ENCODE assay signal across 8 cellular contexts in the genomic region with DNA sequence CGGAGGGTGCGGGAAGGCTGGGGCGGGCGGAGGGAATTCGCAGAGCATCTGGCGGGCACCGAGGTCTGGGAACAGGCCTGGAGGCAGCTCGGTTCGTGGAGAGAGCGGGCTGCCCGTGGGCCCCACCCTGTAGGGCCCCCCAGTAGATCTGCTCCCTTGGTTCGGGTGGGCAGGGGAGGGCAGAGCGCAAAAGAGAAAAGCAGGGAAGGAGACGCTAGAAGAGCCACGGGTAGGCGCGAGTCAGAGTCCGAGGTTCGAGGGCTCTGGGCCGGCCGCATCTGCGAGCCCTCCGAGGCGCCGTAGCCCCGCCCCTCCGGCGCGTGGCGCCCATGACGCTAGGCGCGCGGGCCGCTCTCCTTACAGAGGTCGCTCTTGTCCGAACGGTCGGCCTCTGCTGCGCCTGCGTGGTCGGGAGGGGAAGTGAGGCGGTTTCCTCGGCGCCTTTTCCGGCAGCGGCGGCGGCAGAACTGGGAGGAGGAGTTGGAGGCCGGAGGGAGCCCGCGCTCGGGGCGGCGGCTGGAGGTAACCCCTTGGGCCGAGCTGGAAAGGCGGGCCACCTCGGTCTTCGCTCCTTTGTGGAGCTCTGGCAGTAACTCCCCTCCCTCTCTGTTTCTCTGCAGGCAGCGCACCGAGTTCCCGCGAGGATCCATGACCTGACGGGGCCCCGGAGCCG. TPM values are rescaled to one million over a fixed set of nuclear protein-coding genes. Genes with fewer than 3 reads are reported as not detected.
DNase-seq lines count a peak whose midpoint lies in the region; ATAC-seq and TF ChIP-seq lines count a peak whose summit lies in the region.

Gene ARF6 (plus strand): TSS at position 447 of the 673 bp plus-strand sequence. CDS start 655 bp downstream, outside the sequence.

- no peaks in the 10 kb centered on the region for H3K9me3 ChIP-seq in adipocyte (ENCODE audit: control insufficient read depth, low read length)

- H3K36me3 ChIP-seq in adipocyte (ENCODE audit: control insufficient read depth, insufficient read depth, low read length, severe bottlenecking), result peaks cover 9% of the 10 kb centered on the region

- H3K9me3 Mint-ChIP-seq in type B pancreatic cell, result no peaks in the 10 kb centered on the region

- H3K27me3 Mint-ChIP-seq in type B pancreatic cell, result no peaks in the 10 kb centered on the region

- peak within 1 kb of the TSS; percentile 99 for H3K27ac Mint-ChIP-seq in type B pancreatic cell

- H3K4me1 ChIP-seq in adipocyte (ENCODE audit: control insufficient read depth, insufficient read depth, low read length), result peaks cover 30% of the 10 kb centered on the region

- peaks cover 34% of the 10 kb centered on the region for H3K36me3 Mint-ChIP-seq in type B pancreatic cell

- intact Hi-C loops in cardiac septum (cut with DNase I), result loop anchor here (1.0 to 5.0 kb wide), 4 partner anchors 24 to 215 kb away; no protein-coding TSS in a partner anchor

- ATAC-seq in HG02763 (IDR thresholded peaks at IDR 0.05; ENCODE audit: unreplicated experiment), result peak; percentile 82

- DNase-seq in NCI-H1417 treated with DMSO at 0.1 percent for 48 hours (lab: John Stamatoyannopoulos, UW), result peak; percentile 94
- peak; percentile 94 for DNase-seq in SW480 (ENCODE audit: low spot score)
- DNase-seq in adipocyte (ENCODE audit: low read depth), result peak; percentile 99
- peak; percentile 100 for DNase-seq in cardiac septum (ENCODE audit: low spot score)
- peak; percentile 96 for DNase-seq in pons (ENCODE audit: low spot score)
- DNase-seq in type B pancreatic cell (ENCODE audit: extremely low spot score, unreplicated experiment), result peak; percentile 98

- peak within 1 kb of the TSS; percentile 100 for H3K9ac ChIP-seq in adipocyte (ENCODE audit: low read length)

- H3K4me1 Mint-ChIP-seq in type B pancreatic cell (ENCODE audit: unreplicated experiment), result peaks cover 28% of the 10 kb centered on the region

- H3K4me3 Mint-ChIP-seq in type B pancreatic cell, result peak within 1 kb of the TSS; percentile 98

- no peaks in the 10 kb centered on the region for H3K27me3 ChIP-seq in adipocyte (replicated peaks; ENCODE audit: control insufficient read depth, insufficient read depth, low read length)

- H3K4me3 ChIP-seq in adipocyte (ENCODE audit: low read length), result peak within 1 kb of the TSS; percentile 99

- TF ChIP-seq CTCF in GM12874 (IDR thresholded peaks at IDR 0.05; ENCODE audit: insufficient read depth, low read depth, low read length) (0 out of 2 replicates have a peak, but pooled peaks have one; percentile 7), type B pancreatic cell (conservative IDR thresholded peaks at IDR 0.05) (peak; percentile 17)

RNA-seq across cellular contexts. Expression of gene ARF6, which starts in this region (rescaled TPM):
- 33.2 TPM for total RNA-seq in cardiac septum
- 86.4 and 184 TPM in 2 replicates for total RNA-seq in type B pancreatic cell (ENCODE audit: low replicate concordance)

Comparison
In these comparisons a context has a peak if more than half of its experiments do, and no peak if none do; other contexts are left out.
1. Peak in every context shown above with its lines: DNase-seq, ATAC-seq and H3K4me3 ChIP-seq.